ENCODE assay signal across 1 cellular context in the genomic region with DNA sequence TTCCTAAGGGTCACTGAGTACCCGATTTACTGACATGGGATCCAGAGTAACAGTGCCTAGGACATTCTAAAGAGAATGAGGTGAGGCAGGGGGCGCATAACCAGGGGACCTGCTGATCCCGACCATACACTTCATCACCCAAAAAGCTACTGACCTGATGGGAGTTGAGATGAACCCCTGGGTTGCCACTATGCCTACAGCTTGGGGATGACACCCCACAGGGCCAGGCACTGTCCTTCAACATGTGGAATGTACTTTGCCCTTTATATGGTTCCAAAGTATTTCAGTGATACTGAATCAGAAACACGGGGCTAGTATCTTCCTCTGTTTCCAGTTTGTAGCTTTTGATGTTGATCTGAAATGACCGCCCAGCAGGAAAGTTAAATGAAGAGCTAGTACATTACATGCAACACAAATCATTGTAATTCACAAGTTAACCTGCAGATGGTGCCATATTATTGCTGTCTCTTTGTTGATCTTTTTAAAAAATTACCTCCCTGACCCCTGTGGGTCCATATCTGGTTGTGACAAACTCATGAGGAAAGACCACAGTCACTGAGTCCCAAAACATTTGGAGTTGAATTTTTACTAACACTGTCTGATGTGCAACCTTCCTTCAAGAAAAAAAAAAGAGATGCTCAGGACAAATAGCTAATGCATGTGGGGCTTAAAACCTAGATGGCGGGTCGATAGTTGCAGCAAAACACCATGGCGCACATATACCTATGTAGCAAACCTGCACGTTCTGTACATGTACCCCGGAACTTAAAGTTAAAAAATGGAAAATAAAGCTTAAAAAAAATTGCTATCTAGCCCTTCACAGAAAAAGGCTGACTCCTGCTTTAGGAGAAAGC.
TF ChIP-seq lines count a peak whose summit lies in the region.

No MANE protein-coding gene starts in this region.

TF ChIP-seq in H1, 55 proteins besides CTCF, POLR2A, EP300 and RAD21:
- no peak for TF ChIP-seq KDM5A (IDR thresholded peaks at IDR 0.05; ENCODE audit: low read length)
- TF ChIP-seq CEBPB (IDR thresholded peaks at IDR 0.05; ENCODE audit: low read depth, low read length) = no peak
- TF ChIP-seq ASH2L (IDR thresholded peaks at IDR 0.05; ENCODE audit: low read length) = no peak
